In the genomic region with DNA sequence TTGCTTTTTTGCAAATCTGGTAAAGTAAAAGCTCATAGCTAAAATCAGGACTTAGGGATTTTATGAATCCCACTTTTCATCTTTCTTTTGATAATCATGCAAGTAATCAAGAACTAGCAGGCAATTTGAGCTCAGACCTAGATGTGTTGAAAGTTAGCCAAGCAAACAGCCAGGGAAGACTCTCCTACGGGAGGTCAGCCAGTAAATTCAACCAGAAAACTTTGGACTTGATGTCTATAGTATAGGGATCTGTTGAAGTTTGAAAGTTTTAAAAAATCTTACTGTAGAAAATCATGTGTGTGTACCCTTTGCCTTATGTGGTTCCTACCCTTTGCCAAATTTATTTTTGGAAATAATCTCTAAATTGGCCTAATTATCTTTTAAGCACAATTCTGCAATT, we compare ENCODE assay signal across 20 cellular contexts.
DNase-seq lines count a peak whose midpoint lies in the region; ATAC-seq and TF ChIP-seq lines count a peak whose summit lies in the region.
"Had no signal": no experiment of that assay in that cellular context is flagged by ENCODE, and none has a peak within 500 bp of the region (broad histone marks: within the 10 kb centered on the region; RNA-seq: fewer than 3 reads in every experiment).

No MANE protein-coding gene starts in this region.

- TF ChIP-seq POLR2A in lower leg skin (IDR thresholded peaks at IDR 0.05) = no peak

- H3K9ac ChIP-seq in parathyroid adenoma = no peak overlapping the region
- H3K9ac ChIP-seq: BLaER1 treated with 17β-estradiol and CSF1 and Interleukin-3, amounts not matched to agents 10 nM and 100 nM had no signal

- H3K27ac Mint-ChIP-seq in activated T-cell treated with anti-CD3 and anti-CD28 coated beads, Interleukin-2, amount 50 U/mL, for 24 hours = no peak overlapping the region
- H3K27ac Mint-ChIP-seq: CD4-positive, CD25-positive, alpha-beta regulatory T cell; HFFc6 had no signal

- H3K27me3 Mint-ChIP-seq in activated T-cell treated with anti-CD3 and anti-CD28 coated beads, Interleukin-2, amount 50 U/mL, for 24 hours = no peaks in the 10 kb centered on the region
- H3K27me3 Mint-ChIP-seq: CD4-positive, CD25-positive, alpha-beta regulatory T cell had no signal

- H3K27me3 ChIP-seq in parathyroid adenoma (ENCODE audit: control insufficient read depth, insufficient read depth, low read length) = no peaks in the 10 kb centered on the region
- H3K27me3 ChIP-seq: BLaER1 treated with 17β-estradiol and CSF1 and Interleukin-3, amounts not matched to agents 10 nM and 100 nM had no signal

- peak overlapping the region; percentile 27 for H3K4me3 ChIP-seq in parathyroid adenoma (ENCODE audit: low read depth, low read length)
- no peak overlapping the region for H3K4me3 ChIP-seq in lower leg skin (ENCODE audit: low read depth, poor library complexity, severe bottlenecking)
- H3K4me3 ChIP-seq: BLaER1 treated with 17β-estradiol and CSF1 and Interleukin-3, amounts not matched to agents 10 nM and 100 nM; K562 had no signal

- H3K4me3 Mint-ChIP-seq in activated T-cell treated with anti-CD3 and anti-CD28 coated beads, Interleukin-2, amount 50 U/mL, for 24 hours = no peak overlapping the region
- H3K4me3 Mint-ChIP-seq: CD4-positive, CD25-positive, alpha-beta regulatory T cell; HFFc6 had no signal

- DNase-seq in NCI-H82 (lab: John Stamatoyannopoulos, UW) (peak; percentile 51), NCI-H82 treated with DMSO at 0.1 percent for 48 hours (lab: John Stamatoyannopoulos, UW; ENCODE audit: unreplicated experiment) (no peak), left lobe of liver (ENCODE audit: low spot score) (no peak), retina (no peak), lower leg skin (ENCODE audit: low spot score in 2 of 2) (no peak)
- DNase-seq in activated T-cell treated with anti-CD3 and anti-CD28 coated beads, Interleukin-2, amount 50 U/mL, for 24 hours = no peak
- DNase-seq: ACHN; Calu3; CD4-positive, CD25-positive, alpha-beta regulatory T cell; DMS79 treated with DMSO at 0.1 percent for 48 hours; EL; GDM1; HCEC 1CT; HFFc6 had no signal

- no peak for TF ChIP-seq CTCF in parathyroid adenoma (IDR thresholded peaks at IDR 0.05)
- TF ChIP-seq CTCF in lower leg skin (IDR thresholded peaks at IDR 0.05) = no peak

- H3K9me3 ChIP-seq in parathyroid adenoma (ENCODE audit: control insufficient read depth, low read length) = no peaks in the 10 kb centered on the region
- H3K9me3 ChIP-seq: BLaER1 treated with 17β-estradiol and CSF1 and Interleukin-3, amounts not matched to agents 10 nM and 100 nM had no signal

- WGBS in lower leg skin, 2 donors = 71 to 82% methylated on average over 1 of the region's 1 CpG

- H3K36me3 ChIP-seq in parathyroid adenoma (ENCODE audit: control insufficient read depth, insufficient read depth, low read length) = no peaks in the 10 kb centered on the region
- H3K36me3 ChIP-seq: BLaER1 treated with 17β-estradiol and CSF1 and Interleukin-3, amounts not matched to agents 10 nM and 100 nM had no signal

- H3K36me3 Mint-ChIP-seq in activated T-cell treated with anti-CD3 and anti-CD28 coated beads, Interleukin-2, amount 50 U/mL, for 24 hours (ENCODE audit: low read depth) = no peaks in the 10 kb centered on the region
- H3K36me3 Mint-ChIP-seq: CD4-positive, CD25-positive, alpha-beta regulatory T cell had no signal

- peaks cover 23% of the 10 kb centered on the region for H3K4me1 ChIP-seq in parathyroid adenoma
- H3K4me1 ChIP-seq: BLaER1 treated with 17β-estradiol and CSF1 and Interleukin-3, amounts not matched to agents 10 nM and 100 nM had no signal

- ATAC-seq in left lobe of liver (peak; percentile 78), HG03280 (IDR thresholded peaks at IDR 0.05; ENCODE audit: unreplicated experiment) (no peak)
- ATAC-seq: K562 had no signal

- H3K27ac ChIP-seq in parathyroid adenoma = no peak overlapping the region
- H3K27ac ChIP-seq: 22Rv1; BLaER1 treated with 17β-estradiol and CSF1 and Interleukin-3, amounts not matched to agents 10 nM and 100 nM; HL-60 had no signal

- H3K4me2 ChIP-seq in parathyroid adenoma (ENCODE audit: low read length) = peak overlapping the region; percentile 35
- H3K4me2 ChIP-seq: BLaER1 treated with 17β-estradiol and CSF1 and Interleukin-3, amounts not matched to agents 10 nM and 100 nM had no signal

- intact Hi-C loops in lower leg skin (cut with DNase I; ENCODE audit: low total_unique reads) = no loop called here

- no peaks in the 10 kb centered on the region for H3K4me1 Mint-ChIP-seq in activated T-cell treated with anti-CD3 and anti-CD28 coated beads, Interleukin-2, amount 50 U/mL, for 24 hours (ENCODE audit: low read depth)
- H3K4me1 Mint-ChIP-seq: CD4-positive, CD25-positive, alpha-beta regulatory T cell had no signal

- H3K9me3 Mint-ChIP-seq in activated T-cell treated with anti-CD3 and anti-CD28 coated beads, Interleukin-2, amount 50 U/mL, for 24 hours = no peaks in the 10 kb centered on the region
- H3K9me3 Mint-ChIP-seq: HFFc6 had no signal

- peaks cover 9% of the 10 kb centered on the region for H3K79me2 ChIP-seq in parathyroid adenoma

- no peak overlapping the region for H2AFZ ChIP-seq in parathyroid adenoma
